21 cellular contexts compared by ENCODE assay signal in genomic region chr11:37465221-37465620, GRCh38.
DNase-seq lines count a peak whose midpoint lies in the region; ATAC-seq and TF ChIP-seq lines count a peak whose summit lies in the region.
"Had no signal": no experiment of that assay in that cellular context is flagged by ENCODE, and none has a peak within 500 bp of the region (broad histone marks: within the 10 kb centered on the region; RNA-seq: fewer than 3 reads in every experiment).

No MANE protein-coding gene starts in this region.

- H3K79me1 ChIP-seq in mesendoderm (ENCODE audit: low read length): no peaks in the 10 kb centered on the region

- no peak for ATAC-seq in HG03196 (IDR thresholded peaks at IDR 0.05; ENCODE audit: unreplicated experiment)
- ATAC-seq in activated CD8-positive, alpha-beta memory T cell treated with anti-CD3 and anti-CD28 coated beads, Interleukin-2, amount 10 ng/mL, durations not matched to agents 7 days and 5 days: no peak
- ATAC-seq: A549, GM12878, HCT116 had no signal

- H3K18ac ChIP-seq in mesendoderm (ENCODE audit: low read length): no peak overlapping the region

- H4K8ac ChIP-seq in mesendoderm (ENCODE audit: low read depth, low read length): no peak overlapping the region

- H2BK5ac ChIP-seq in mesendoderm (ENCODE audit: low read length): no peak overlapping the region

- no peak overlapping the region for H3K27ac Mint-ChIP-seq in activated CD8-positive, alpha-beta memory T cell treated with anti-CD3 and anti-CD28 coated beads, Interleukin-2, amount 10 ng/mL, durations not matched to agents 7 days and 5 days
- no peak overlapping the region for H3K27ac Mint-ChIP-seq in activated T-helper 1 cell treated with anti-CD3 and anti-CD28 coated beads, Interleukin-12 subunit alpha, Interleukin-12 subunit beta, Interleukin-2, Interleukin-4 antibody, amounts not matched to agents 30 ng/mL and 10 ng/mL and 1 ng/mL, durations not matched to agents 14 hours and 24 hours and 36 hours
- H3K27ac Mint-ChIP-seq: CD4-positive, alpha-beta memory T cell; H9 had no signal

- no peaks in the 10 kb centered on the region for H3K36me3 Mint-ChIP-seq in activated CD8-positive, alpha-beta memory T cell treated with anti-CD3 and anti-CD28 coated beads, Interleukin-2, amount 10 ng/mL, durations not matched to agents 7 days and 5 days
- no peaks in the 10 kb centered on the region for H3K36me3 Mint-ChIP-seq in activated T-helper 1 cell treated with anti-CD3 and anti-CD28 coated beads, Interleukin-12 subunit alpha, Interleukin-12 subunit beta, Interleukin-2, Interleukin-4 antibody, amounts not matched to agents 30 ng/mL and 10 ng/mL and 1 ng/mL, durations not matched to agents 14 hours and 24 hours and 36 hours (ENCODE audit: low read depth)
- H3K36me3 Mint-ChIP-seq: CD4-positive, alpha-beta memory T cell had no signal

- H3K27me3 Mint-ChIP-seq in activated CD8-positive, alpha-beta memory T cell treated with anti-CD3 and anti-CD28 coated beads, Interleukin-2, amount 10 ng/mL, durations not matched to agents 7 days and 5 days: no peaks in the 10 kb centered on the region
- no peaks in the 10 kb centered on the region for H3K27me3 Mint-ChIP-seq in activated T-helper 1 cell treated with anti-CD3 and anti-CD28 coated beads, Interleukin-12 subunit alpha, Interleukin-12 subunit beta, Interleukin-2, Interleukin-4 antibody, amounts not matched to agents 30 ng/mL and 10 ng/mL and 1 ng/mL, durations not matched to agents 14 hours and 24 hours and 36 hours (ENCODE audit: insufficient read depth)
- H3K27me3 Mint-ChIP-seq: CD4-positive, alpha-beta memory T cell had no signal

- H4K5ac ChIP-seq in mesendoderm (ENCODE audit: low read length): no peak overlapping the region

- peak overlapping the region; percentile 25 for H3K27ac ChIP-seq in SJCRH30
- no peak overlapping the region for H3K27ac ChIP-seq in mesendoderm (ENCODE audit: low read depth, low read length)
- H3K27ac ChIP-seq: A549, GM23248 had no signal

- H2AK5ac ChIP-seq in mesendoderm (ENCODE audit: low read length): no peak overlapping the region

- DNase-seq in EH (ENCODE audit: low read depth): peak; percentile 13
- DNase-seq in SJCRH30: peak in 1 of 2 experiments; percentile 50
- peak; percentile 61 for DNase-seq in choroid plexus epithelial cell (ENCODE audit: low read depth)
- DNase-seq in mesendoderm: peak; percentile 11
- no peak for DNase-seq in NCI-H345 treated with DMSO at 0.1 percent for 48 hours (lab: John Stamatoyannopoulos, UW; ENCODE audit: unreplicated experiment)
- no peak for DNase-seq in activated CD8-positive, alpha-beta memory T cell treated with anti-CD3 and anti-CD28 coated beads, Interleukin-2, amount 10 ng/mL, durations not matched to agents 7 days and 5 days
- no peak for DNase-seq in activated T-helper 1 cell treated with anti-CD3 and anti-CD28 coated beads, Interleukin-12 subunit alpha, Interleukin-12 subunit beta, Interleukin-2, Interleukin-4 antibody, amounts not matched to agents 30 ng/mL and 10 ng/mL and 1 ng/mL, durations not matched to agents 14 hours and 24 hours and 36 hours (ENCODE audit: low spot score)
- DNase-seq: 8988T; C1 segment of cervical spinal cord; Calu3; CD4-positive, alpha-beta memory T cell; COR-L47; DMS53; DMS79 treated with DMSO at 0.1 percent for 48 hours; GDM1; GM23248; H9 had no signal

- H3K4me3 Mint-ChIP-seq in activated CD8-positive, alpha-beta memory T cell treated with anti-CD3 and anti-CD28 coated beads, Interleukin-2, amount 10 ng/mL, durations not matched to agents 7 days and 5 days: no peak overlapping the region
- no peak overlapping the region for H3K4me3 Mint-ChIP-seq in activated T-helper 1 cell treated with anti-CD3 and anti-CD28 coated beads, Interleukin-12 subunit alpha, Interleukin-12 subunit beta, Interleukin-2, Interleukin-4 antibody, amounts not matched to agents 30 ng/mL and 10 ng/mL and 1 ng/mL, durations not matched to agents 14 hours and 24 hours and 36 hours
- H3K4me3 Mint-ChIP-seq: CD4-positive, alpha-beta memory T cell; H9 had no signal

- intact Hi-C loops in activated T-helper 1 cell treated with anti-CD3 and anti-CD28 coated beads, Interleukin-12 subunit alpha, Interleukin-12 subunit beta, Interleukin-2, Interleukin-4 antibody, amounts not matched to agents 30 ng/mL and 10 ng/mL and 1 ng/mL, durations not matched to agents 14 hours and 24 hours and 36 hours (cut with micrococcal nuclease): no loop called here

- H2BK120ac ChIP-seq in mesendoderm (ENCODE audit: low read depth, low read length): no peak overlapping the region

- H3K9me3 Mint-ChIP-seq in activated CD8-positive, alpha-beta memory T cell treated with anti-CD3 and anti-CD28 coated beads, Interleukin-2, amount 10 ng/mL, durations not matched to agents 7 days and 5 days (ENCODE audit: low read depth): peaks cover 3% of the 10 kb centered on the region
- peaks cover 11% of the 10 kb centered on the region for H3K9me3 Mint-ChIP-seq in activated T-helper 1 cell treated with anti-CD3 and anti-CD28 coated beads, Interleukin-12 subunit alpha, Interleukin-12 subunit beta, Interleukin-2, Interleukin-4 antibody, amounts not matched to agents 30 ng/mL and 10 ng/mL and 1 ng/mL, durations not matched to agents 14 hours and 24 hours and 36 hours

- no peaks in the 10 kb centered on the region for H3K27me3 ChIP-seq in SJCRH30
- no peaks in the 10 kb centered on the region for H3K27me3 ChIP-seq in mesendoderm (ENCODE audit: insufficient read depth, low read length, poor library complexity)

- no peaks in the 10 kb centered on the region for H3K79me2 ChIP-seq in mesendoderm (ENCODE audit: control insufficient read depth, insufficient read depth, low read length)

- H3K4me1 ChIP-seq in SJCRH30: peaks cover 2% of the 10 kb centered on the region; the same call in 1 of the 2 replicates
- no peaks in the 10 kb centered on the region for H3K4me1 ChIP-seq in mesendoderm (ENCODE audit: control insufficient read depth, low read depth, low read length)
- H3K4me1 ChIP-seq: A549 had no signal

- H3K36me3 ChIP-seq in SJCRH30 (no peaks in the 10 kb centered on the region), mesendoderm (ENCODE audit: control insufficient read depth, insufficient read depth, low read length) (no peaks in the 10 kb centered on the region)

- H3K4me3 ChIP-seq in SJCRH30: no peak overlapping the region
- no peak overlapping the region for H3K4me3 ChIP-seq in choroid plexus epithelial cell (ENCODE audit: low read depth, low read length)
- H3K4me3 ChIP-seq in mesendoderm (ENCODE audit: low read length): no peak overlapping the region
- H3K4me3 ChIP-seq: A549, GM12878, GM23248 had no signal

- H3K9me3 ChIP-seq in SJCRH30 (replicated peaks): no peaks in the 10 kb centered on the region
- H3K9me3 ChIP-seq: A549 had no signal

- no peak for TF ChIP-seq CTCF in choroid plexus epithelial cell (conservative IDR thresholded peaks at IDR 0.05; ENCODE audit: low read depth, low read length)

- H3K56ac ChIP-seq in mesendoderm (ENCODE audit: low read length): no peak overlapping the region

- H2BK15ac ChIP-seq in mesendoderm (replicated peaks; ENCODE audit: low read depth): no peak overlapping the region

- H3K23ac ChIP-seq in mesendoderm (ENCODE audit: low read length): no peak overlapping the region

- no peak overlapping the region for H3K4ac ChIP-seq in mesendoderm (ENCODE audit: low read depth, low read length)

- CTCF ChIA-PET in activated CD8-positive, alpha-beta memory T cell treated with anti-CD3 and anti-CD28 coated beads, Interleukin-2, amount 10 ng/mL, durations not matched to agents 7 days and 5 days (lab: Charles Lee): no interaction called here

- no peak overlapping the region for H3K9ac ChIP-seq in mesendoderm (ENCODE audit: low read length)
- H3K9ac ChIP-seq: GM23248 had no signal

- no peaks in the 10 kb centered on the region for H3K4me1 Mint-ChIP-seq in activated CD8-positive, alpha-beta memory T cell treated with anti-CD3 and anti-CD28 coated beads, Interleukin-2, amount 10 ng/mL, durations not matched to agents 7 days and 5 days
- no peaks in the 10 kb centered on the region for H3K4me1 Mint-ChIP-seq in activated T-helper 1 cell treated with anti-CD3 and anti-CD28 coated beads, Interleukin-12 subunit alpha, Interleukin-12 subunit beta, Interleukin-2, Interleukin-4 antibody, amounts not matched to agents 30 ng/mL and 10 ng/mL and 1 ng/mL, durations not matched to agents 14 hours and 24 hours and 36 hours (ENCODE audit: low read depth)
- H3K4me1 Mint-ChIP-seq: CD4-positive, alpha-beta memory T cell; H9 had no signal

- no peak overlapping the region for H3K4me2 ChIP-seq in mesendoderm (ENCODE audit: low read length)
- H3K4me2 ChIP-seq: A549 had no signal

Comparison
In these comparisons a context has a peak if more than half of its experiments do, and no peak if none do; other contexts are left out.
1. DNase-seq: peak in EH (single experiment), choroid plexus epithelial cell (single experiment) and mesendoderm (single experiment); none in NCI-H345 treated with DMSO at 0.1 percent for 48 hours (single experiment), activated CD8-positive, alpha-beta memory T cell treated with anti-CD3 and anti-CD28 coated beads, Interleukin-2, amount 10 ng/mL, durations not matched to agents 7 days and 5 days (single experiment) and activated T-helper 1 cell treated with anti-CD3 and anti-CD28 coated beads, Interleukin-12 subunit alpha, Interleukin-12 subunit beta, Interleukin-2, Interleukin-4 antibody, amounts not matched to agents 30 ng/mL and 10 ng/mL and 1 ng/mL, durations not matched to agents 14 hours and 24 hours and 36 hours (single experiment).